Comparison of ENCODE assay signal across 8 cellular contexts in genomic region chr4:167234388-167234881, GRCh38. TPM values are rescaled to one million over a fixed set of nuclear protein-coding genes. Genes with fewer than 3 reads are reported as not detected.
A peak's percentile ranks its signal among the peaks of the same experiment; 100 is the strongest.
DNase-seq lines count a peak whose midpoint lies in the region; ATAC-seq and TF ChIP-seq lines count a peak whose summit lies in the region.

TSS of gene SPOCK3 (minus strand) at chr4:167234494.

- TF ChIP-seq CTCF in hepatocyte (IDR thresholded peaks at IDR 0.05; ENCODE audit: poor library complexity) (no peak), progenitor cell of endocrine pancreas (IDR thresholded peaks at IDR 0.05; ENCODE audit: unreplicated experiment) (no peak)

- no peaks in the 10 kb centered on the region for H4K20me1 ChIP-seq in hepatocyte (ENCODE audit: insufficient read depth, poor library complexity, severe bottlenecking)

- peaks cover 4% of the 10 kb centered on the region for H3K4me1 ChIP-seq in hepatocyte (ENCODE audit: insufficient read depth)

- H3K9me2 ChIP-seq in hepatocyte (replicated peaks; ENCODE audit: insufficient read depth) = no peaks in the 10 kb centered on the region

- no peaks in the 10 kb centered on the region for H3K36me3 ChIP-seq in hepatocyte (replicated peaks; ENCODE audit: insufficient read depth, low read depth)

- no peaks in the 10 kb centered on the region for H3K36me3 Mint-ChIP-seq in progenitor cell of endocrine pancreas (ENCODE audit: insufficient read depth)

- ATAC-seq in GM19023 (IDR thresholded peaks at IDR 0.05; ENCODE audit: unreplicated experiment) = peak; percentile 21
- no peak for ATAC-seq in HG03108 (IDR thresholded peaks at IDR 0.05; ENCODE audit: unreplicated experiment)
- no peak for ATAC-seq in activated CD4-positive, CD25-positive, alpha-beta regulatory T cell treated with anti-CD3 and anti-CD28 coated beads, Interleukin-2, amount 50 U/mL, for 24 hours

- no peak within 1 kb of the TSS for H3K27ac ChIP-seq in hepatocyte

- H3K27me3 ChIP-seq in hepatocyte = peaks cover 59% of the 10 kb centered on the region

- peak within 1 kb of the TSS; percentile 88 for H3K27ac Mint-ChIP-seq in progenitor cell of endocrine pancreas

- peak within 1 kb of the TSS; percentile 53 for H3K4me3 ChIP-seq in hepatocyte

- H3K4me1 Mint-ChIP-seq in progenitor cell of endocrine pancreas (ENCODE audit: low read depth) = peaks cover 11% of the 10 kb centered on the region

- H3K79me2 ChIP-seq in hepatocyte = no peaks in the 10 kb centered on the region

- peak within 1 kb of the TSS; percentile 84 for H3K4me3 Mint-ChIP-seq in progenitor cell of endocrine pancreas (ENCODE audit: low read depth)

- 2% methylated on average over 13 of the region's 29 CpGs for WGBS in hepatocyte (ENCODE audit: low lambda C conversion rate, missing lambda C conversion rate)

- H3K9me3 ChIP-seq in hepatocyte (ENCODE audit: low read depth) = no peaks in the 10 kb centered on the region

- peak; percentile 7 for DNase-seq in AG08396 (ENCODE audit: low spot score)
- peak; percentile 48 for DNase-seq in NCI-H1417 treated with DMSO at 0.1 percent for 48 hours (lab: John Stamatoyannopoulos, UW)
- peak in 57 of 58 donors; percentile 24 to 84 (median 68) for DNase-seq in anterior cingulate cortex (lab: John Stamatoyannopoulos, UW)
- peak; percentile 70 for DNase-seq in hepatocyte (ENCODE audit: low spot score)
- DNase-seq in progenitor cell of endocrine pancreas (ENCODE audit: low spot score, unreplicated experiment) = peak; percentile 33

- H3K4me2 ChIP-seq in hepatocyte = peak within 1 kb of the TSS; percentile 96

- H3K27me3 Mint-ChIP-seq in progenitor cell of endocrine pancreas = peaks cover 66% of the 10 kb centered on the region

- H2AFZ ChIP-seq in hepatocyte = peak within 1 kb of the TSS; percentile 64

- H3K9me3 Mint-ChIP-seq in progenitor cell of endocrine pancreas (ENCODE audit: low read depth) = no peaks in the 10 kb centered on the region

RNA-seq across cellular contexts. Expression of gene SPOCK3, which starts in this region (rescaled TPM):
- 3.4 and 4.1 TPM in 2 replicates for total RNA-seq in hepatocyte
- polyA plus RNA-seq in hepatocyte = 0.55 and 3.0 TPM in 2 replicates
- total RNA-seq in progenitor cell of endocrine pancreas = 1.00 and 1.3 TPM in 2 replicates

Comparison
In these comparisons a context has a peak if more than half of its experiments do, and no peak if none do; other contexts are left out.
1. DNase-seq: peak in every context shown above with its lines; median percentile 70 in hepatocyte; 68 in anterior cingulate cortex; 48 in NCI-H1417 treated with DMSO at 0.1 percent for 48 hours; 33 in progenitor cell of endocrine pancreas; 7 in AG08396.